Comparison of ENCODE assay signal across 32 cellular contexts in the genomic region with DNA sequence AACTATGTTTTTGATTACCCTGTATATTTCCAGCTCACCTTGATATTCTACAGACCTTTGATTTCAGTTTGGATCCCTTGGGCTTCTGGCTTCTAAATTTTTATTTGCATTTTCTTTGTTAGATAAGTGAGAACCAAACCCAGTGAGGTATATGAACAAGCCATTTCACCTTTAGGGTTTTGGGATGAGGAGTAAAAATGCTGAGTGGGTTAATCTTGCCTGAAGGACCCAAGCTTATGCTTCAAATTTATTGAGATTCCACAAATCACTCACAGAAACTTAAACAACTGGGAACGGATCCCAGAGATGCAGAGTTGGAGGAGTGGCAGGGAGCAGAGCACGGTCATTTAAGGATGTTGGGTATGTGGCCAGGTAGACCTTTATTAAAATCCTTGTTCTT.
"Had no signal": no experiment of that assay in that cellular context is flagged by ENCODE, and none has a peak within 500 bp of the region (broad histone marks: within the 10 kb centered on the region; RNA-seq: fewer than 3 reads in every experiment).

No MANE protein-coding gene starts in this region.

- H3K27ac ChIP-seq: adrenal gland, ascending aorta, body of pancreas, brain microvascular endothelial cell, breast epithelium had no signal

- H3K27me3 ChIP-seq: adrenal gland, ascending aorta, body of pancreas, brain microvascular endothelial cell, breast epithelium had no signal

- H3K9me3 ChIP-seq: adrenal gland, body of pancreas had no signal

- H3K4me3 ChIP-seq: adrenal gland, ascending aorta, body of pancreas, breast epithelium had no signal

- ATAC-seq: activated naive CD4-positive, alpha-beta T cell treated with anti-CD3 and anti-CD28 coated beads, Interleukin-2, amount 50 U/mL, for 72 hours; activated naive CD8-positive, alpha-beta T cell treated with anti-CD3 and anti-CD28 coated beads, Interleukin-2, amount 50 U/mL, for 24 hours; activated T-cell treated with anti-CD3 and anti-CD28 coated beads, Interleukin-2, amount 50 U/mL, for 4 hours; activated T-cell treated with anti-CD3 and anti-CD28 coated beads, Interleukin-2, amount 50 U/mL, for 72 hours; activated T-helper 17 cell treated with anti-CD3 and anti-CD28 coated beads, Interleukin-2, amount 50 U/mL, for 72 hours; body of pancreas had no signal

- DNase-seq: activated effector memory CD4-positive, alpha-beta T cell treated with anti-CD3 and anti-CD28 coated beads, Interleukin-2, amount 50 U/mL, for 16 hours; activated effector memory CD4-positive, alpha-beta T cell treated with Interleukin-2 at 50 U/mL for 16 hours; activated gamma-delta T cell; activated gamma-delta T cell treated with Interleukin-2 at 50 U/mL for 16 hours; activated naive CD4-positive, alpha-beta T cell; activated naive CD4-positive, alpha-beta T cell treated with anti-CD3 and anti-CD28 coated beads for 36 hours; activated naive CD4-positive, alpha-beta T cell treated with anti-CD3 and anti-CD28 coated beads, Interleukin-2, amount 10 ng/mL, durations not matched to agents 7 days and 5 days; activated naive CD4-positive, alpha-beta T cell treated with anti-CD3 and anti-CD28 coated beads, Interleukin-2, amount 50 U/mL, for 16 hours; activated naive CD4-positive, alpha-beta T cell treated with Interleukin-2 at 50 U/mL for 16 hours; activated naive CD8-positive, alpha-beta T cell treated with anti-CD3 and anti-CD28 coated beads for 36 hours; activated naive CD8-positive, alpha-beta T cell treated with anti-CD3 and anti-CD28 coated beads, Interleukin-2, amount 10 ng/mL, durations not matched to agents 7 days and 5 days; activated naive CD8-positive, alpha-beta T cell treated with anti-CD3 and anti-CD28 coated beads, Interleukin-2, amount 50 U/mL, for 24 hours; activated T-cell treated with anti-CD3 and anti-CD28 coated beads for 4 hours; activated T-cell treated with anti-CD3 and anti-CD28 coated beads, Interleukin-2, amount 50 U/mL, for 24 hours; activated T-cell treated with anti-CD3 and anti-CD28 coated beads, Interleukin-2, amount 50 U/mL, for 4 hours; activated T-cell treated with anti-CD3 and anti-CD28 coated beads, Interleukin-2, amount 50 U/mL, for 48 hours; activated T-cell treated with anti-CD3 and anti-CD28 coated beads, Interleukin-2, amount 50 U/mL, for 72 hours; adrenal gland; amniotic stem cell; amygdala; anterior cingulate cortex; aorta; body of pancreas; brain microvascular endothelial cell; caudate nucleus; central memory CD4-positive, alpha-beta T cell; cerebellar nuclear complex had no signal

- H3K36me3 ChIP-seq: adrenal gland, ascending aorta, brain microvascular endothelial cell, breast epithelium had no signal

- H3K4me1 ChIP-seq: ascending aorta, body of pancreas, breast epithelium had no signal

- FAIRE-seq: astrocyte had no signal
